16 cellular contexts compared by ENCODE assay signal in the genomic region with DNA sequence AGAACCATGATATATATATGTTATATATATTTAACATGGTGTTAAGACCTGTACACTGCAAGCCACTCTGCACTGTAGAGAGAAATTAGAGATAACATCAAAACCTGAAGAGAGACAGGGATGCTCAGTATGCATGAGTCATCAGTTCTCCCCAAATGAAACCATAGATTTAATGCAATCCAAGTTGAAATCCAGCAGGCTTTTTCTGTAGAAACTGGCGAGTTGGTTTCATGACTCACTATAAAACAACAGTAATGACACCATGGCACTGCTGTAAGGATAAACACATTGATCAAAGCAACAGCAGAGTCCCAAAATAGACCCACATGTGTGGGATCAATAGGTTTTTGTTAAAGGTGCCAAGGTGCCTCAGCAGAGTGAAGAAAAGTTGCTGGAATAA.
DNase-seq lines count a peak whose midpoint lies in the region; ATAC-seq and TF ChIP-seq lines count a peak whose summit lies in the region.
"Had no signal": no experiment of that assay in that cellular context is flagged by ENCODE, and none has a peak within 500 bp of the region (broad histone marks: within the 10 kb centered on the region; RNA-seq: fewer than 3 reads in every experiment).

No MANE protein-coding gene starts in this region.

- no peak for TF ChIP-seq CTCF in cardiac fibroblast (IDR thresholded peaks at IDR 0.05; ENCODE audit: low read depth, low read length)
- TF ChIP-seq CTCF in heart left ventricle (IDR thresholded peaks at IDR 0.05): no peak

- H3K27ac Mint-ChIP-seq in activated CD4-positive, alpha-beta T cell treated with anti-CD3 and anti-CD28 coated beads for 36 hours: no peak overlapping the region
- H3K27ac Mint-ChIP-seq: stimulated activated naive B cell treated with anti-CD40 and anti-IgM and Interleukin-4, amounts not matched to agents 10 μg/mL and 1 μg/mL and 100 μg/mL, for 72 hours; WTC11 had no signal

- intact Hi-C loops in activated CD4-positive, alpha-beta T cell treated with anti-CD3 and anti-CD28 coated beads for 36 hours (cut with DNase I, micrococcal nuclease): no loop called here
- intact Hi-C loops in heart left ventricle (cut with DNase I): no loop called here

- no peaks in the 10 kb centered on the region for H3K27me3 ChIP-seq in skeletal muscle satellite cell (ENCODE audit: control insufficient read depth, insufficient read depth, low read length)
- H3K27me3 ChIP-seq in heart left ventricle: peaks cover 0 to 22% (median 0%) of the 10 kb centered on the region in 9 donors

- peaks cover 9% of the 10 kb centered on the region for H3K4me1 Mint-ChIP-seq in activated CD4-positive, alpha-beta T cell treated with anti-CD3 and anti-CD28 coated beads for 36 hours
- H3K4me1 Mint-ChIP-seq: WTC11 had no signal

- no peaks in the 10 kb centered on the region for H3K27me3 Mint-ChIP-seq in activated CD4-positive, alpha-beta T cell treated with anti-CD3 and anti-CD28 coated beads for 36 hours
- H3K27me3 Mint-ChIP-seq: stimulated activated naive B cell treated with anti-CD40 and anti-IgM and Interleukin-4, amounts not matched to agents 10 μg/mL and 1 μg/mL and 100 μg/mL, for 72 hours had no signal

- no peak overlapping the region for H3K4me3 Mint-ChIP-seq in activated CD4-positive, alpha-beta T cell treated with anti-CD3 and anti-CD28 coated beads for 36 hours
- H3K4me3 Mint-ChIP-seq: stimulated activated naive B cell treated with anti-CD40 and anti-IgM and Interleukin-4, amounts not matched to agents 10 μg/mL and 1 μg/mL and 100 μg/mL, for 72 hours; WTC11 had no signal

- no peaks in the 10 kb centered on the region for H3K9me3 ChIP-seq in skeletal muscle satellite cell (replicated peaks; ENCODE audit: low read length)
- H3K9me3 ChIP-seq in heart left ventricle: peaks cover 0 to 3% (median 0%) of the 10 kb centered on the region in 12 donors
- H3K9me3 ChIP-seq: esophagus squamous epithelium had no signal

- POLR2A ChIA-PET in activated CD4-positive, alpha-beta T cell treated with anti-CD3 and anti-CD28 coated beads for 36 hours (lab: Charles Lee): no interaction called here

- no peak overlapping the region for H3K9ac ChIP-seq in skeletal muscle satellite cell (ENCODE audit: low read depth, low read length)

- WGBS in heart left ventricle, 4 donors: 84 to 100% (median 97%) methylated on average over 1 of the region's 1 CpG

- H3K4me3 ChIP-seq in cardiac fibroblast (replicated peaks in 1 of 2; ENCODE audit: low read depth in 2 of 2, low read length in 2 of 2) (no peak overlapping the region), skeletal muscle satellite cell (ENCODE audit: low read length) (no peak overlapping the region), heart left ventricle (no peak overlapping the region)

- H3K4me1 ChIP-seq in skeletal muscle satellite cell (ENCODE audit: control insufficient read depth, insufficient read depth, low read length) (peaks cover 34% of the 10 kb centered on the region), heart left ventricle (peaks cover 0 to 4% (median 0%) of the 10 kb centered on the region in 12 donors)

- ATAC-seq in activated CD4-positive, alpha-beta T cell treated with anti-CD3 and anti-CD28 coated beads for 36 hours: peak; percentile 69
- ATAC-seq in heart left ventricle (no peak), HG03520 (IDR thresholded peaks at IDR 0.05; ENCODE audit: unreplicated experiment) (no peak)
- ATAC-seq: right cardiac atrium; stimulated activated naive B cell treated with anti-CD40 and anti-IgM and Interleukin-4, amounts not matched to agents 10 μg/mL and 1 μg/mL and 100 μg/mL, for 72 hours; WTC11 had no signal

- peak overlapping the region; percentile 51 for H3K4me2 ChIP-seq in skeletal muscle satellite cell (ENCODE audit: low read length)

- H3K9me3 Mint-ChIP-seq in activated CD4-positive, alpha-beta T cell treated with anti-CD3 and anti-CD28 coated beads for 36 hours (ENCODE audit: low read depth): peaks cover 2% of the 10 kb centered on the region

- CTCF ChIA-PET in activated CD4-positive, alpha-beta T cell treated with anti-CD3 and anti-CD28 coated beads for 36 hours (lab: Charles Lee): interaction anchor here (1.0 kb wide), 1 partner anchor 15 kb away, joined by 4 read pairs; no protein-coding TSS in a partner anchor

- DNase-seq in activated CD4-positive, alpha-beta T cell treated with anti-CD3 and anti-CD28 coated beads for 36 hours: no peak
- no peak for DNase-seq in activated CD4-positive, alpha-beta T cell treated with anti-CD3 and anti-CD28 coated beads for 4 hours
- peak; percentile 64 for DNase-seq in M059J (ENCODE audit: low read depth)
- peak; percentile 33 to 76 for DNase-seq in cardiac fibroblast (ENCODE audit: low read depth in 2 of 2)
- no peak for DNase-seq in NCI-H446 (lab: John Stamatoyannopoulos, UW)
- DNase-seq in heart left ventricle: no peak
- DNase-seq: dermis blood vessel endothelial cell; esophagus squamous epithelium; mesendoderm; NCI-H1048; NCI-H2171 treated with DMSO at 0.1 percent for 48 hours; right cardiac atrium; stimulated activated naive B cell treated with anti-CD40 and anti-IgM and Interleukin-4, amounts not matched to agents 10 μg/mL and 1 μg/mL and 100 μg/mL, for 72 hours had no signal

- TF ChIP-seq POLR2A in heart left ventricle (IDR thresholded peaks at IDR 0.05): no peak

- H3K36me3 ChIP-seq in skeletal muscle satellite cell (ENCODE audit: insufficient read depth, low read length) (no peaks in the 10 kb centered on the region), heart left ventricle (no peaks in the 10 kb centered on the region)
- H3K36me3 ChIP-seq: esophagus squamous epithelium had no signal

- no peak overlapping the region for H3K27ac ChIP-seq in heart left ventricle
- H3K27ac ChIP-seq: esophagus squamous epithelium had no signal

- H3K36me3 Mint-ChIP-seq in activated CD4-positive, alpha-beta T cell treated with anti-CD3 and anti-CD28 coated beads for 36 hours (ENCODE audit: low read depth): peaks cover 5% of the 10 kb centered on the region

Comparison
In these comparisons a context has a peak if more than half of its experiments do, and no peak if none do; other contexts are left out.
1. DNase-seq: peak in M059J (single experiment) and cardiac fibroblast (2 of 2); none in activated CD4-positive, alpha-beta T cell treated with anti-CD3 and anti-CD28 coated beads for 36 hours (single experiment), activated CD4-positive, alpha-beta T cell treated with anti-CD3 and anti-CD28 coated beads for 4 hours (0 of 2), NCI-H446 (0 of 2) and heart left ventricle (0 of 5).